ENCODE assay signal across 1 cellular context in genomic region chr10:19310121-19310520, GRCh38.
TF ChIP-seq lines count a peak whose summit lies in the region.

No MANE protein-coding gene starts in this region.

TF ChIP-seq in GM23338, 12 proteins besides CTCF, POLR2A, EP300 and RAD21 (continued from another document):
- TF ChIP-seq ZNF462 (CRISPR knock-in tag; IDR thresholded peaks at IDR 0.05) (no peak), ZNF331 (CRISPR knock-in tag; IDR thresholded peaks at IDR 0.05; ENCODE audit: low read depth) (no peak), JUNB (IDR thresholded peaks at IDR 0.05; ENCODE audit: unreplicated experiment) (no peak), NANOG (IDR thresholded peaks at IDR 0.05; ENCODE audit: borderline replicate concordance) (no peak), EZH2phosphoT487 (IDR thresholded peaks at IDR 0.05; ENCODE audit: unreplicated experiment) (no peak), CREB1 (CRISPR knock-in tag; IDR thresholded peaks at IDR 0.05; ENCODE audit: low read depth) (no peak), ETS1 (IDR thresholded peaks at IDR 0.05) (no peak)
